ENCODE assay signal across 1 cellular context in the genomic region with DNA sequence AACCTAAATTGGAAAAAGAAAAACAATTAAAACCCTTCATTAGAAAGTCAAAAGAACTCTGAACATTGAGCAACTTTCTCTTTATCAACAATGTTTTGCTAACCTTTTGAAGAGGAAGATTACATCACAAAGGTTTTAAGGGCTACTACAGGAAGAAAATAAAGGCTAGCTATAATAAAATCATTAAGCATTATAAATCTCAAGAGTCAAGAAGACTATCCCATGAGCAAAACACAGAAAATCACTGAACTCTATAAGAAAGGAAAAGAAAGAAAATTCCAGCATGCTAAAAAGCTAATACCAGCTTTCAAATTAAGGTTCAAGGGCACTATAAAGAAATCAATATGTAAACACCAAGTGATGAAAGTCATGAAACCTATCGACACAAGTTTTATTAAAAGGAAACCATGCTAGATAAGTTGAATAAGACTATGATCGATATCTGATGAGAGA.
TF ChIP-seq lines count a peak whose summit lies in the region.

No MANE protein-coding gene starts in this region.

TF ChIP-seq in H1, 55 proteins besides CTCF, POLR2A, EP300 and RAD21:
- peak; percentile 68; the same call in 1 of the 2 replicates for TF ChIP-seq CEBPB (IDR thresholded peaks at IDR 0.05; ENCODE audit: low read depth, low read length)
- TF ChIP-seq SP1 (IDR thresholded peaks at IDR 0.05; ENCODE audit: low read depth, low read length), result no peak
- no peak for TF ChIP-seq MAFK (IDR thresholded peaks at IDR 0.05; ENCODE audit: low read depth, low read length)
- TF ChIP-seq, protein P1, sequence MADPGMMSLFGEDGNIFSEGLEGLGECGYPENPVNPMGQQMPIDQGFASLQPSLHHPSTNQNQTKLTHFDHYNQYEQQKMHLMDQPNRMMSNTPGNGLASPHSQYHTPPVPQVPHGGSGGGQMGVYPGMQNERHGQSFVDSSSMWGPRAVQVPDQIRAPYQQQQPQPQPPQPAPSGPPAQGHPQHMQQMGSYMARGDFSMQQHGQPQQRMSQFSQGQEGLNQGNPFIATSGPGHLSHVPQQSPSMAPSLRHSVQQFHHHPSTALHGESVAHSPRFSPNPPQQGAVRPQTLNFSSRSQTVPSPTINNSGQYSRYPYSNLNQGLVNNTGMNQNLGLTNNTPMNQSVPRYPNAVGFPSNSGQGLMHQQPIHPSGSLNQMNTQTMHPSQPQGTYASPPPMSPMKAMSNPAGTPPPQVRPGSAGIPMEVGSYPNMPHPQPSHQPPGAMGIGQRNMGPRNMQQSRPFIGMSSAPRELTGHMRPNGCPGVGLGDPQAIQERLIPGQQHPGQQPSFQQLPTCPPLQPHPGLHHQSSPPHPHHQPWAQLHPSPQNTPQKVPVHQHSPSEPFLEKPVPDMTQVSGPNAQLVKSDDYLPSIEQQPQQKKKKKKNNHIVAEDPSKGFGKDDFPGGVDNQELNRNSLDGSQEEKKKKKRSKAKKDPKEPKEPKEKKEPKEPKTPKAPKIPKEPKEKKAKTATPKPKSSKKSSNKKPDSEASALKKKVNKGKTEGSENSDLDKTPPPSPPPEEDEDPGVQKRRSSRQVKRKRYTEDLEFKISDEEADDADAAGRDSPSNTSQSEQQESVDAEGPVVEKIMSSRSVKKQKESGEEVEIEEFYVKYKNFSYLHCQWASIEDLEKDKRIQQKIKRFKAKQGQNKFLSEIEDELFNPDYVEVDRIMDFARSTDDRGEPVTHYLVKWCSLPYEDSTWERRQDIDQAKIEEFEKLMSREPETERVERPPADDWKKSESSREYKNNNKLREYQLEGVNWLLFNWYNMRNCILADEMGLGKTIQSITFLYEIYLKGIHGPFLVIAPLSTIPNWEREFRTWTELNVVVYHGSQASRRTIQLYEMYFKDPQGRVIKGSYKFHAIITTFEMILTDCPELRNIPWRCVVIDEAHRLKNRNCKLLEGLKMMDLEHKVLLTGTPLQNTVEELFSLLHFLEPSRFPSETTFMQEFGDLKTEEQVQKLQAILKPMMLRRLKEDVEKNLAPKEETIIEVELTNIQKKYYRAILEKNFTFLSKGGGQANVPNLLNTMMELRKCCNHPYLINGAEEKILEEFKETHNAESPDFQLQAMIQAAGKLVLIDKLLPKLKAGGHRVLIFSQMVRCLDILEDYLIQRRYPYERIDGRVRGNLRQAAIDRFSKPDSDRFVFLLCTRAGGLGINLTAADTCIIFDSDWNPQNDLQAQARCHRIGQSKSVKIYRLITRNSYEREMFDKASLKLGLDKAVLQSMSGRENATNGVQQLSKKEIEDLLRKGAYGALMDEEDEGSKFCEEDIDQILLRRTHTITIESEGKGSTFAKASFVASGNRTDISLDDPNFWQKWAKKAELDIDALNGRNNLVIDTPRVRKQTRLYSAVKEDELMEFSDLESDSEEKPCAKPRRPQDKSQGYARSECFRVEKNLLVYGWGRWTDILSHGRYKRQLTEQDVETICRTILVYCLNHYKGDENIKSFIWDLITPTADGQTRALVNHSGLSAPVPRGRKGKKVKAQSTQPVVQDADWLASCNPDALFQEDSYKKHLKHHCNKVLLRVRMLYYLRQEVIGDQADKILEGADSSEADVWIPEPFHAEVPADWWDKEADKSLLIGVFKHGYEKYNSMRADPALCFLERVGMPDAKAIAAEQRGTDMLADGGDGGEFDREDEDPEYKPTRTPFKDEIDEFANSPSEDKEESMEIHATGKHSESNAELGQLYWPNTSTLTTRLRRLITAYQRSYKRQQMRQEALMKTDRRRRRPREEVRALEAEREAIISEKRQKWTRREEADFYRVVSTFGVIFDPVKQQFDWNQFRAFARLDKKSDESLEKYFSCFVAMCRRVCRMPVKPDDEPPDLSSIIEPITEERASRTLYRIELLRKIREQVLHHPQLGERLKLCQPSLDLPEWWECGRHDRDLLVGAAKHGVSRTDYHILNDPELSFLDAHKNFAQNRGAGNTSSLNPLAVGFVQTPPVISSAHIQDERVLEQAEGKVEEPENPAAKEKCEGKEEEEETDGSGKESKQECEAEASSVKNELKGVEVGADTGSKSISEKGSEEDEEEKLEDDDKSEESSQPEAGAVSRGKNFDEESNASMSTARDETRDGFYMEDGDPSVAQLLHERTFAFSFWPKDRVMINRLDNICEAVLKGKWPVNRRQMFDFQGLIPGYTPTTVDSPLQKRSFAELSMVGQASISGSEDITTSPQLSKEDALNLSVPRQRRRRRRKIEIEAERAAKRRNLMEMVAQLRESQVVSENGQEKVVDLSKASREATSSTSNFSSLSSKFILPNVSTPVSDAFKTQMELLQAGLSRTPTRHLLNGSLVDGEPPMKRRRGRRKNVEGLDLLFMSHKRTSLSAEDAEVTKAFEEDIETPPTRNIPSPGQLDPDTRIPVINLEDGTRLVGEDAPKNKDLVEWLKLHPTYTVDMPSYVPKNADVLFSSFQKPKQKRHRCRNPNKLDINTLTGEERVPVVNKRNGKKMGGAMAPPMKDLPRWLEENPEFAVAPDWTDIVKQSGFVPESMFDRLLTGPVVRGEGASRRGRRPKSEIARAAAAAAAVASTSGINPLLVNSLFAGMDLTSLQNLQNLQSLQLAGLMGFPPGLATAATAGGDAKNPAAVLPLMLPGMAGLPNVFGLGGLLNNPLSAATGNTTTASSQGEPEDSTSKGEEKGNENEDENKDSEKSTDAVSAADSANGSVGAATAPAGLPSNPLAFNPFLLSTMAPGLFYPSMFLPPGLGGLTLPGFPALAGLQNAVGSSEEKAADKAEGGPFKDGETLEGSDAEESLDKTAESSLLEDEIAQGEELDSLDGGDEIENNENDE (IDR thresholded peaks at IDR 0.05; ENCODE audit: insufficient replicate concordance, low read length), result no peak
- no peak for TF ChIP-seq SUZ12 (IDR thresholded peaks at IDR 0.05; ENCODE audit: low read length)
